In genomic region chr22:40524392-40525249, GRCh38 we compare ENCODE assay signal across 10 cellular contexts.
DNase-seq lines count a peak whose midpoint lies in the region; ATAC-seq, FAIRE-seq and TF ChIP-seq lines count a peak whose summit lies in the region.
"Had no signal": no experiment of that assay in that cellular context is flagged by ENCODE, and none has a peak within 500 bp of the region (broad histone marks: within the 10 kb centered on the region; RNA-seq: fewer than 3 reads in every experiment).

No MANE protein-coding gene starts in this region.

- no peak overlapping the region for H2AK5ac ChIP-seq in IMR-90 (ENCODE audit: low read depth, low read length)

- H3K9me1 ChIP-seq in IMR-90 (ENCODE audit: insufficient read depth, low read length), result peaks cover 7% of the 10 kb centered on the region; the same call in 1 of the 2 replicates

- 0 out of 2 replicates have a peak overlapping the region, but pooled peaks have one; percentile 3 for H3K4ac ChIP-seq in IMR-90 (ENCODE audit: low read depth, low read length)

- H3K36me3 ChIP-seq in DND-41 (ENCODE audit: insufficient read depth, low read length), result no peaks in the 10 kb centered on the region
- no peaks in the 10 kb centered on the region for H3K36me3 ChIP-seq in IMR-90 (ENCODE audit: control insufficient read depth, insufficient read depth, low read length)
- no peaks in the 10 kb centered on the region for H3K36me3 ChIP-seq in kidney epithelial cell (ENCODE audit: control insufficient read depth, insufficient read depth, low read length)

- no peak overlapping the region for H3K14ac ChIP-seq in IMR-90 (replicated peaks; ENCODE audit: low read depth, low read length)

- H3K79me2 ChIP-seq in DND-41 (ENCODE audit: insufficient read depth, low read length), result peaks cover 25% of the 10 kb centered on the region

- ATAC-seq in DND-41 (ENCODE audit: insufficient read depth, low read depth) (no peak), IMR-90 (ENCODE audit: low read depth) (peak; percentile 58), HG02970 (IDR thresholded peaks at IDR 0.05; ENCODE audit: low FRiP score, unreplicated experiment) (no peak)

- POLR2A ChIA-PET in IMR-90 (lab: Charles Lee; ENCODE audit: unreplicated experiment), result interaction anchor here (0.6 kb wide), 1 partner anchor 158 kb away, joined by 5 read pairs; no protein-coding TSS in a partner anchor

- FAIRE-seq in RCC 7860 (lab: Jason Lieb, UNC), result no peak
- FAIRE-seq: islet of Langerhans had no signal

- dilution Hi-C loops in IMR-90 (cut with HindIII; ENCODE audit: low sequenced_read_pairs, unreplicated experiment), result no loop called here

- H4K20me1 ChIP-seq in DND-41 (ENCODE audit: insufficient read depth, low read length) (no peaks in the 10 kb centered on the region), IMR-90 (ENCODE audit: insufficient read depth, low read length) (peaks cover 7% of the 10 kb centered on the region; the same call in 1 of the 2 replicates)

- no peak overlapping the region for H2BK15ac ChIP-seq in IMR-90 (ENCODE audit: low read depth, low read length)

- TF ChIP-seq POLR2A in IMR-90 (IDR thresholded peaks at IDR 0.05; ENCODE audit: low read depth, low read length), result no peak

- no peak overlapping the region for H3K56ac ChIP-seq in IMR-90 (ENCODE audit: extremely low read depth, insufficient read depth, low read length)

- peak overlapping the region; percentile 13; the same call in 1 of the 2 replicates for H3K18ac ChIP-seq in IMR-90 (ENCODE audit: low read depth, low read length)

- H3K9ac ChIP-seq in DND-41 (ENCODE audit: low read depth, low read length) (no peak overlapping the region), IMR-90 (ENCODE audit: low read depth, low read length) (peak overlapping the region; percentile 46; the same call in 1 of the 2 replicates)

- H4K8ac ChIP-seq in IMR-90 (ENCODE audit: low read depth in 2 of 2, low read length in 2 of 2), result peak overlapping the region in 1 of 2 experiments; percentile 11; a peak in 1 of 4 replicates

- H2AFZ ChIP-seq in DND-41 (ENCODE audit: low read depth, low read length) (no peak overlapping the region), IMR-90 (replicated peaks; ENCODE audit: low read length, poor library complexity) (no peak overlapping the region)

- H3K9me3 ChIP-seq in DND-41 (ENCODE audit: insufficient read depth, low read length, severe bottlenecking) (no peaks in the 10 kb centered on the region), IMR-90 (ENCODE audit: control insufficient read depth, insufficient read depth, low read length) (peaks cover 3% of the 10 kb centered on the region; the same call in 1 of the 2 replicates)

- H3K23ac ChIP-seq in IMR-90 (ENCODE audit: low read depth, low read length), result no peak overlapping the region

- no CpG with 5 or more reads among the region's 9 CpGs for WGBS in IMR-90 (ENCODE audit: extremely low coverage in 2 of 2, insufficient read length in 1 of 2), 2 experiments

- peak overlapping the region; percentile 17 for H2BK5ac ChIP-seq in IMR-90 (ENCODE audit: low read depth, low read length, poor library complexity, severe bottlenecking)

- H3K27ac ChIP-seq in DND-41 (ENCODE audit: low read length) (no peak overlapping the region), IMR-90 (ENCODE audit: insufficient read depth, low read length) (peak overlapping the region; percentile 59; the same call in 1 of the 2 replicates)

- H4K5ac ChIP-seq in IMR-90 (ENCODE audit: low read depth, low read length), result no peak overlapping the region

- H3K4me2 ChIP-seq in DND-41 (ENCODE audit: insufficient read depth, low read length) (no peak overlapping the region), IMR-90 (ENCODE audit: low read depth, low read length) (no peak overlapping the region)

- no peak overlapping the region for H2BK20ac ChIP-seq in IMR-90 (ENCODE audit: low read depth, low read length)

- H2BK120ac ChIP-seq in IMR-90 (ENCODE audit: low read depth, low read length), result no peak overlapping the region

- no peak for DNase-seq in DND-41
- DNase-seq in IMR-90, result peak; percentile 54
- DNase-seq in amniotic epithelial cell (ENCODE audit: low read depth), result peak; percentile 59
- no peak for DNase-seq in kidney epithelial cell (ENCODE audit: low read depth)
- DNase-seq in DMS53 treated with DMSO at 0.1 percent for 48 hours (lab: John Stamatoyannopoulos, UW; ENCODE audit: unreplicated experiment), result no peak
- no peak for DNase-seq in RCC 7860 (ENCODE audit: low spot score)
- DNase-seq in stimulated activated CD4-positive, alpha-beta T cell treated with anti-CD3 and anti-CD28 coated beads, Interleukin-2, amount 100 ng/mL, for 24 hours, result no peak
- DNase-seq: NCI-H2081 had no signal

- CTCF ChIA-PET in IMR-90 (lab: Yijun Ruan, JAX), result interaction anchor here (0.8 to 2.2 kb wide), 11 partner anchors 10 to 122 kb away, joined by 3 to 17 read pairs (median 4); partner anchors contain the start of gene MRTFA

- H3K27me3 ChIP-seq in DND-41 (ENCODE audit: insufficient read depth, low read length, poor library complexity) (no peaks in the 10 kb centered on the region), IMR-90 (ENCODE audit: control insufficient read depth, insufficient read depth, low read length) (no peaks in the 10 kb centered on the region), kidney epithelial cell (ENCODE audit: control insufficient read depth, insufficient read depth, low read length) (no peaks in the 10 kb centered on the region)

- peak; percentile 50 for TF ChIP-seq RAD21 in IMR-90 (IDR thresholded peaks at IDR 0.05; ENCODE audit: low read length)

- BruUV-seq in IMR-90 (replicated peaks; lab: Mats Ljungman, UMichigan), result no TSS peak

- H3K4me3 ChIP-seq in DND-41 (ENCODE audit: low read depth in 1 of 2, low read length in 2 of 2), result no peak overlapping the region
- no peak overlapping the region for H3K4me3 ChIP-seq in IMR-90 (ENCODE audit: insufficient read depth, low read depth, low read length)
- no peak overlapping the region for H3K4me3 ChIP-seq in kidney epithelial cell (ENCODE audit: low read depth, low read length)

- no peaks in the 10 kb centered on the region for H3K4me1 ChIP-seq in DND-41 (ENCODE audit: insufficient read depth, low read length)
- H3K4me1 ChIP-seq in IMR-90 (ENCODE audit: control insufficient read depth, insufficient read depth, low read length), result peaks cover 4% of the 10 kb centered on the region; the same call in 1 of the 2 replicates

- no peak overlapping the region for H2AK9ac ChIP-seq in IMR-90 (replicated peaks; ENCODE audit: low read depth, low read length, poor library complexity)

- intact Hi-C loops in IMR-90 (cut with micrococcal nuclease), result loop anchor here (1.0 kb wide), 1 partner anchor 122 kb away; no protein-coding TSS in a partner anchor

- peak; percentile 49 for TF ChIP-seq CTCF in DND-41 (IDR thresholded peaks at IDR 0.05; ENCODE audit: borderline replicate concordance, extremely low read depth, low read length, poor library complexity, severe bottlenecking)
- peak; percentile 49 for TF ChIP-seq CTCF in IMR-90 (conservative IDR thresholded peaks at IDR 0.05; ENCODE audit: low read depth, low read length)
- TF ChIP-seq CTCF in kidney epithelial cell (IDR thresholded peaks at IDR 0.05; ENCODE audit: insufficient read depth, low read length, poor library complexity, severe bottlenecking), result peak; percentile 19

- in situ Hi-C loops in IMR-90 (cut with MboI; ENCODE audit: low sequenced_read_pairs), result loop anchor here (5.0 kb wide), 1 partner anchor 118 kb away; no protein-coding TSS in a partner anchor

- H3K79me1 ChIP-seq in IMR-90 (ENCODE audit: low read depth in 1 of 2, low read length in 2 of 2), result peaks cover 37 to 75% of the 10 kb centered on the region in 2 experiments

- no peak overlapping the region for H4K91ac ChIP-seq in IMR-90 (ENCODE audit: insufficient read depth, low read depth, low read length)

TF ChIP-seq in IMR-90, 13 proteins besides CTCF, POLR2A, EP300 and RAD21:
- TF ChIP-seq MXI1 (IDR thresholded peaks at IDR 0.05; ENCODE audit: borderline replicate concordance, low read depth, low read length), result no peak
- TF ChIP-seq BHLHE40 (IDR thresholded peaks at IDR 0.05; ENCODE audit: low read depth, low read length), result no peak
- TF ChIP-seq NFE2L2 (IDR thresholded peaks at IDR 0.05; ENCODE audit: low read depth, low read length), result no peak
- TF ChIP-seq CHD1 (IDR thresholded peaks at IDR 0.05; ENCODE audit: low read depth, low read length), result no peak
- TF ChIP-seq SMC3 (IDR thresholded peaks at IDR 0.05; ENCODE audit: low read depth, low read length), result peak; percentile 19; the same call in 1 of the 2 replicates
- peak; percentile 46; the same call in 1 of the 2 replicates for TF ChIP-seq CEBPB (IDR thresholded peaks at IDR 0.05; ENCODE audit: low read depth, low read length)

Comparison
In these comparisons a context has a peak if more than half of its experiments do, and no peak if none do; other contexts are left out.
1. DNase-seq: peak in IMR-90 (single experiment) and amniotic epithelial cell (single experiment); none in DND-41 (single experiment), kidney epithelial cell (single experiment), DMS53 treated with DMSO at 0.1 percent for 48 hours (single experiment), RCC 7860 (single experiment) and stimulated activated CD4-positive, alpha-beta T cell treated with anti-CD3 and anti-CD28 coated beads, Interleukin-2, amount 100 ng/mL, for 24 hours (0 of 2).
2. Peak in every context shown above with its lines, with median percentiles within 50 percentile points of each other: CTCF ChIP-seq.